10 cellular contexts compared by ENCODE assay signal in the genomic region with DNA sequence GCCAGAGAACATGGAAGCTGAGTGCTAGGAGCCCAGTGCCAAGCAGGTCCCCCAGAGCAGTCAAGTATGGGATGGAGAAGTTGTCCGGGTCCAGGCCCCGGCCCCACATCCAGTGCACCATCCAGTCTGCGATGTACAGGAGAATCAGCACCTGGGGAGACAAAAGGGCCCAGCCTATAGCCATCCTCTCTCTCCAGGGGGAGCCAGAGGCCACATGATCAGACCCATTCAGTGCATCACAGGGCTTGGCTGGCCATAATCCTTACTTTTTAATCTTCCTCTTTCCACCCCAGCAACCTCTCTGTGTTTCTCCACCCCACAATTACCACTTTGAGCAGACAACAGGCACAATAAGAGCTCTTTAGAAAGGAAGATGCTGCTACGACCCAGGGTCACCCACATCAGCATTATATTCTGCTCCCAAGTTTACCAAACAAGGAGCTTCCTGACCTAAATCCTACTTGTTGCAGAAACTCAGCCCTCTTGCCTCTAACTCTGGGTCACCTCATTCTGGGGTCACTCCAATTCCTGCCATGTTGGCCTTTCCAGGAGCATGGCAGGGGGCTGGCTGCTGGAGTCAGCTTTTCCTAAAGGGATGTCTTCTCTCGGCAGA. TPM values are rescaled to one million over a fixed set of nuclear protein-coding genes. Genes with fewer than 3 reads are reported as not detected.
A peak's percentile ranks its signal among the peaks of the same experiment; 100 is the strongest.
DNase-seq lines count a peak whose midpoint lies in the region; ATAC-seq and TF ChIP-seq lines count a peak whose summit lies in the region.
"Had no signal": no experiment of that assay in that cellular context is flagged by ENCODE, and none has a peak within 500 bp of the region (broad histone marks: within the 10 kb centered on the region; RNA-seq: fewer than 3 reads in every experiment).

No MANE protein-coding gene starts in this region.

- H3K36me3 Mint-ChIP-seq in activated T-cell treated with anti-CD3 and anti-CD28 coated beads, Interleukin-2, amount 50 U/mL, for 24 hours (ENCODE audit: low read depth), result peaks cover 72% of the 10 kb centered on the region

- H3K4me2 ChIP-seq in neuronal stem cell (ENCODE audit: insufficient read depth, low read length, poor library complexity, severe bottlenecking), result no peak overlapping the region

- H3K4me3 ChIP-seq in fibroblast of mammary gland (ENCODE audit: control insufficient read depth, low read depth, low read length), result no peak overlapping the region
- H3K4me3 ChIP-seq in neuronal stem cell (ENCODE audit: low read length in 2 of 2), result no peak overlapping the region
- no peak overlapping the region for H3K4me3 ChIP-seq in vagina
- H3K4me3 ChIP-seq: BLaER1 had no signal

- peaks cover 18 to 65% of the 10 kb centered on the region in 2 donors for H3K36me3 ChIP-seq in neuronal stem cell (replicated peaks in 1 of 2; ENCODE audit: control insufficient read depth in 2 of 2, insufficient read depth in 2 of 2, low read length in 2 of 2)
- H3K36me3 ChIP-seq in vagina, result peaks cover 0 to 37% of the 10 kb centered on the region in 2 donors

- TF ChIP-seq CTCF in fibroblast of mammary gland (conservative IDR thresholded peaks at IDR 0.05; ENCODE audit: control insufficient read depth, insufficient read depth, low read depth, low read length) (peak; percentile 83), vagina (IDR thresholded peaks at IDR 0.05) (peak; percentile 58 to 66 (median 62))

- no peak overlapping the region for H3K14ac ChIP-seq in neuronal stem cell (ENCODE audit: low read length)

- H2BK12ac ChIP-seq in neuronal stem cell (ENCODE audit: low read length), result no peak overlapping the region

- H2AK5ac ChIP-seq in neuronal stem cell (ENCODE audit: low read depth, low read length), result no peak overlapping the region

- H4K91ac ChIP-seq in neuronal stem cell (ENCODE audit: low read depth, low read length, poor library complexity), result no peak overlapping the region

- no CpG with 5 or more reads among the region's 5 CpGs for WGBS in neuronal stem cell (ENCODE audit: extremely low coverage in 2 of 2, insufficient read length in 2 of 2, insufficient replicate concordance in 1 of 2), 2 donors

- no peak overlapping the region for H3K18ac ChIP-seq in neuronal stem cell (ENCODE audit: low read length)

- H2BK5ac ChIP-seq in neuronal stem cell (ENCODE audit: low read length), result no peak overlapping the region

- H3K4me3 Mint-ChIP-seq in activated T-cell treated with anti-CD3 and anti-CD28 coated beads, Interleukin-2, amount 50 U/mL, for 24 hours, result no peak overlapping the region

- no peaks in the 10 kb centered on the region for H3K27me3 ChIP-seq in neuronal stem cell (ENCODE audit: control insufficient read depth in 3 of 3, insufficient read depth in 3 of 3, low read depth in 1 of 3, low read length in 3 of 3)
- H3K27me3 ChIP-seq in vagina, result no peaks in the 10 kb centered on the region
- H3K27me3 ChIP-seq: BLaER1 had no signal

- no peak overlapping the region for H2BK120ac ChIP-seq in neuronal stem cell (ENCODE audit: low read depth, low read length)

- H4K8ac ChIP-seq in neuronal stem cell (ENCODE audit: low read depth, low read length), result no peak overlapping the region

- no peak for TF ChIP-seq POLR2A in vagina (IDR thresholded peaks at IDR 0.05)

- peaks cover 1% of the 10 kb centered on the region for H3K4me1 Mint-ChIP-seq in activated T-cell treated with anti-CD3 and anti-CD28 coated beads, Interleukin-2, amount 50 U/mL, for 24 hours (ENCODE audit: low read depth)

- no peak overlapping the region for H3K9ac ChIP-seq in neuronal stem cell (ENCODE audit: low read depth, low read length, poor library complexity)
- H3K9ac ChIP-seq: BLaER1 had no signal

- H3K27ac ChIP-seq in neuronal stem cell (replicated peaks; ENCODE audit: low read length), result peak overlapping the region; percentile 6
- no peak overlapping the region for H3K27ac ChIP-seq in vagina
- H3K27ac ChIP-seq: BLaER1, epithelial cell of prostate had no signal

- DNase-seq in NCI-H146 (lab: John Stamatoyannopoulos, UW) (peak; percentile 51), NCI-H146 treated with DMSO at 0.1 percent for 48 hours (lab: John Stamatoyannopoulos, UW; ENCODE audit: unreplicated experiment) (no peak), NOMO-1 (lab: John Stamatoyannopoulos, UW; ENCODE audit: unreplicated experiment in 2 of 2) (peak; percentile 51 to 71), fibroblast of mammary gland (ENCODE audit: low read depth) (peak; percentile 47), neuronal stem cell (ENCODE audit: low spot score) (peak; percentile 63), vagina (ENCODE audit: extremely low spot score in 2 of 2) (no peak)
- peak; percentile 70 for DNase-seq in activated T-cell treated with anti-CD3 and anti-CD28 coated beads, Interleukin-2, amount 50 U/mL, for 24 hours

- no peak overlapping the region for H3K4ac ChIP-seq in neuronal stem cell (ENCODE audit: low read length)

- intact Hi-C loops in vagina (cut with DNase I), result loop anchor here (10.0 kb wide), 2 partner anchors 183 to 313 kb away; no protein-coding TSS in a partner anchor

- ATAC-seq in HG03439 (IDR thresholded peaks at IDR 0.05; ENCODE audit: unreplicated experiment), result peak; percentile 44

- peaks cover 0 to 12% of the 10 kb centered on the region in 2 donors for H3K4me1 ChIP-seq in neuronal stem cell (ENCODE audit: control insufficient read depth in 2 of 2, insufficient read depth in 1 of 2, low read depth in 1 of 2, low read length in 2 of 2)
- H3K4me1 ChIP-seq in vagina, result no peaks in the 10 kb centered on the region

- H2AFZ ChIP-seq in neuronal stem cell (ENCODE audit: low read length), result no peak overlapping the region

- H3K23ac ChIP-seq in neuronal stem cell (ENCODE audit: low read depth, low read length, poor library complexity), result no peak overlapping the region

- no peak overlapping the region for H3K27ac Mint-ChIP-seq in activated T-cell treated with anti-CD3 and anti-CD28 coated beads, Interleukin-2, amount 50 U/mL, for 24 hours

- no peaks in the 10 kb centered on the region for H3K27me3 Mint-ChIP-seq in activated T-cell treated with anti-CD3 and anti-CD28 coated beads, Interleukin-2, amount 50 U/mL, for 24 hours

- no peaks in the 10 kb centered on the region for H3K79me1 ChIP-seq in neuronal stem cell (ENCODE audit: low read depth, low read length)

- no peak overlapping the region for H2BK15ac ChIP-seq in neuronal stem cell (ENCODE audit: low read length)

- no peaks in the 10 kb centered on the region for H3K9me3 Mint-ChIP-seq in activated T-cell treated with anti-CD3 and anti-CD28 coated beads, Interleukin-2, amount 50 U/mL, for 24 hours

- H3K9me3 ChIP-seq in neuronal stem cell (replicated peaks in 1 of 2; ENCODE audit: control insufficient read depth in 2 of 2, insufficient read depth in 1 of 2, low read depth in 1 of 2, low read length in 2 of 2), result no peaks in the 10 kb centered on the region
- H3K9me3 ChIP-seq in vagina, result no peaks in the 10 kb centered on the region
- H3K9me3 ChIP-seq: BLaER1 had no signal

RNA-seq across cellular contexts. Expression of gene RAB29, which starts 16.4 kb away (rescaled TPM):
- polyA plus RNA-seq in neuronal stem cell (2013, experiment 1 of 2), result 5.9 TPM
- 5.7 TPM for polyA plus RNA-seq in neuronal stem cell (2013, experiment 2 of 2)
- 7.9 TPM for total RNA-seq in vagina

RNA-seq across cellular contexts. Expression of gene SLC41A1, which starts 21.3 kb away (rescaled TPM):
- 18.3 TPM for polyA plus RNA-seq in neuronal stem cell (2013, experiment 1 of 2)
- polyA plus RNA-seq in neuronal stem cell (2013, experiment 2 of 2), result 18.8 TPM
- 17.7 TPM for total RNA-seq in vagina

RNA-seq across cellular contexts. Expression of gene NUCKS1, which starts 41.7 kb away (rescaled TPM):
- 429 TPM for polyA plus RNA-seq in neuronal stem cell (2013, experiment 1 of 2)
- 452 TPM for polyA plus RNA-seq in neuronal stem cell (2013, experiment 2 of 2)
- total RNA-seq in vagina, result 57.2 TPM

RNA-seq across cellular contexts. Expression of gene PM20D1, which starts 58.3 kb away (rescaled TPM):
- not detected for polyA plus RNA-seq in neuronal stem cell (2013, experiment 1 of 2)
- not detected for polyA plus RNA-seq in neuronal stem cell (2013, experiment 2 of 2)
- not detected for total RNA-seq in vagina

Comparison
In these comparisons a context has a peak if more than half of its experiments do, and no peak if none do; other contexts are left out.
1. DNase-seq: peak in NCI-H146 (single experiment), NOMO-1 (2 of 2), activated T-cell treated with anti-CD3 and anti-CD28 coated beads, Interleukin-2, amount 50 U/mL, for 24 hours (single experiment), fibroblast of mammary gland (single experiment) and neuronal stem cell (single experiment); none in NCI-H146 treated with DMSO at 0.1 percent for 48 hours (single experiment) and vagina (0 of 2).